14 cellular contexts compared by ENCODE assay signal in genomic region chr1:236974025-236974424, GRCh38. TPM values are rescaled to one million over a fixed set of nuclear protein-coding genes. Genes with fewer than 3 reads are reported as not detected.
"Had no signal": no experiment of that assay in that cellular context is flagged by ENCODE, and none has a peak within 500 bp of the region (broad histone marks: within the 10 kb centered on the region; RNA-seq: fewer than 3 reads in every experiment).

No MANE protein-coding gene starts in this region.

RNA-seq across cellular contexts. Expression of gene MT1HL1, which starts 30.2 kb away (rescaled TPM):
- total RNA-seq: activated CD4-positive, alpha-beta T cell treated with anti-CD3 and anti-CD28 coated beads, Interleukin-2, amount 10 ng/mL, durations not matched to agents 7 days and 5 days; activated CD8-positive, alpha-beta T cell treated with anti-CD3 and anti-CD28 coated beads, Interleukin-2, amount 10 ng/mL, durations not matched to agents 7 days and 5 days; activated naive CD8-positive, alpha-beta T cell treated with anti-CD3 and anti-CD28 coated beads, Interleukin-2, amount 10 ng/mL, durations not matched to agents 7 days and 5 days; activated T-helper 2 cell treated with anti-CD3 and anti-CD28 coated beads, Interferon-gamma antibody, Interleukin-2, Interleukin-4, amounts not matched to agents 10 μg/mL and 5 μg/mL and 100 μg/mL, durations not matched to agents 14 hours and 24 hours and 36 hours; ascending aorta; cardiac septum; NCI-H460; PC-3; Peyer's patch; Right ventricle myocardium inferior; SK-MEL-5; T-cell; T-helper 17 cell had no signal
- polyA plus RNA-seq: adipose tissue had no signal
